2 cellular contexts compared by ENCODE assay signal in the genomic region with DNA sequence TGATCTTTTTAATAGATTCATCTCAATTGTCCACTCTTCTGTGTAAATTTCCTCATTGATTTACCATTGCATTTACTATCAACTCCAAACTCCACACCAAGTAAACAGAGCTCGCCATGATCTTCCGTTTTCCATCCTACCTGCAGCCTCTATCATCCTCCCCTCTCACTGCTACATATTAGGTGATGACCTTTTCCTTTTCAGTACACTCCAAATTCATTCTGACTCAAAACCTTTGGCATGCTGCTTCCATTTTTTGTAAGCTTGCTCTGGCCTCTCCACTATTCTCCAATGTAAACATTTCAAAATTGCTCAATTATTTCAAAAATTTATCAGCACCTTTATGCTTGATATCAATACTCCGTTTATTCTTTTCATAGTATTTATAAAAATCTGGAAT.
TF ChIP-seq lines count a peak whose summit lies in the region.

No MANE protein-coding gene starts in this region.

TF ChIP-seq in liver, 16 proteins besides CTCF, POLR2A, EP300 and RAD21:
- TF ChIP-seq, protein P1, sequence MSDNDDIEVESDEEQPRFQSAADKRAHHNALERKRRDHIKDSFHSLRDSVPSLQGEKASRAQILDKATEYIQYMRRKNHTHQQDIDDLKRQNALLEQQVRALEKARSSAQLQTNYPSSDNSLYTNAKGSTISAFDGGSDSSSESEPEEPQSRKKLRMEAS (IDR thresholded peaks at IDR 0.05), result no peak
- TF ChIP-seq RXRA (IDR thresholded peaks at IDR 0.05) (peak in 1 of 2 donors; percentile 34), YY1 (IDR thresholded peaks at IDR 0.05) (peak; percentile 38), HNF4A (conservative IDR thresholded peaks at IDR 0.05) (peak in 1 of 2 donors; percentile 33), FOXA2 (IDR thresholded peaks at IDR 0.05) (peak; percentile 5)

TF ChIP-seq in HepG2, 621 proteins besides CTCF, POLR2A, EP300 and RAD21:
- TF ChIP-seq ZFAT (CRISPR knock-in tag; conservative IDR thresholded peaks at IDR 0.05) (no peak), KAT8 (CRISPR knock-in tag; IDR thresholded peaks at IDR 0.05) (no peak), ZNF839 (CRISPR knock-in tag; IDR thresholded peaks at IDR 0.05; ENCODE audit: borderline replicate concordance) (no peak), NR2F1 (CRISPR knock-in tag; IDR thresholded peaks at IDR 0.05) (no peak), KLF16 (CRISPR knock-in tag; IDR thresholded peaks at IDR 0.05) (no peak), JUND (CRISPR knock-in tag; IDR thresholded peaks at IDR 0.05) (no peak)
